1 cellular context compared by ENCODE assay signal in the genomic region with DNA sequence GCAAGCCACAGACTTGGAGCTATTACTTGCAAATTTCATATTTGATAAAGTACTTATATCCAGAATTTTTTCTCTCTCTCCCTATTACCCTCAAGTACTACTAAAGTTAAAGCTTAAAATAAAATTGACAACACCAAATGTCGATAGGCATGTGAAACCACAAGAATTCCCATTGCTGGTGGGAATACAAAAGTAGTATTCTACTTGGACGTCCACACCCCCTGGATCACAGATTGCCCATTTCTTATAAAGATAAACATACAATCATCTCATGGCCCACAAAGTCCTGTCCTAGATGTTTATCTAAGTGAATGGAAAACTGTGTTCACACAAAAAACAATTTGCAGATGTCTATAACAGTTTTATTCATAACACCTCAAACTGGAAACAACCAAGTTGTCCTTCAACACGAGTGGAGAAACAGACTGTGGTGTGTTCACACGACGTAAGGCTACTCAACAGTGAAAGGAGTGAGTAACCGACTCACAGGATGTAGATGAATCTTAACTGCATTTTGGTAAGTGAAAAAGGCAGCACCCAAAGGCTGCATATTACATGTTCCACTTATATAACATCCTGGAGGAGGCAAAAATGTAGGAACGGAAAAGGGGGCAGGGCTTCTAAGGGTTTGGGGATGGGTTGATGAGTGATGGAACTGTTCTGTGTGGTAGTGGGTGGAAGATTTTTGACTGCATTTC.
TF ChIP-seq lines count a peak whose summit lies in the region.

No MANE protein-coding gene starts in this region.

TF ChIP-seq in K562, 482 proteins besides CTCF, POLR2A, EP300 and RAD21 (continued from another document):
- TF ChIP-seq, protein P1, sequence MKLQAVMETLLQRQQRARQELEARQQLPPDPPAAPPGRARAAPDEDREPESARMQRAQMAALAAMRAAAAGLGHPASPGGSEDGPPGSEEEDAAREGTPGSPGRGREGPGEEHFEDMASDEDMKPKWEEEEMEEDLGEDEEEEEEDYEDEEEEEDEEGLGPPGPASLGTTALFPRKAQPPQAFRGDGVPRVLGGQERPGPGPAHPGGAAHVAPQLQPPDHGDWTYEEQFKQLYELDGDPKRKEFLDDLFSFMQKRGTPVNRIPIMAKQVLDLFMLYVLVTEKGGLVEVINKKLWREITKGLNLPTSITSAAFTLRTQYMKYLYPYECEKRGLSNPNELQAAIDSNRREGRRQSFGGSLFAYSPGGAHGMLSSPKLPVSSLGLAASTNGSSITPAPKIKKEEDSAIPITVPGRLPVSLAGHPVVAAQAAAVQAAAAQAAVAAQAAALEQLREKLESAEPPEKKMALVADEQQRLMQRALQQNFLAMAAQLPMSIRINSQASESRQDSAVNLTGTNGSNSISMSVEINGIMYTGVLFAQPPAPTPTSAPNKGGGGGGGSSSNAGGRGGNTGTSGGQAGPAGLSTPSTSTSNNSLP (IDR thresholded peaks at IDR 0.05; ENCODE audit: borderline replicate concordance, low read depth, low read length) = no peak
- TF ChIP-seq FOXM1 (IDR thresholded peaks at IDR 0.05; ENCODE audit: low read depth) (no peak), FOXM1 (CRISPR knock-in tag; IDR thresholded peaks at IDR 0.05; ENCODE audit: low read depth) (no peak), SP2 (IDR thresholded peaks at IDR 0.05; ENCODE audit: extremely low read depth, low read depth, low read length, poor library complexity, severe bottlenecking) (no peak), LCOR (CRISPR knock-in tag; IDR thresholded peaks at IDR 0.05) (no peak), LARP7 (IDR thresholded peaks at IDR 0.05) (no peak), IRF2 (CRISPR knock-in tag; IDR thresholded peaks at IDR 0.05) (no peak), ZNF707 (CRISPR knock-in tag; conservative IDR thresholded peaks at IDR 0.05) (no peak), ZFP36 (IDR thresholded peaks at IDR 0.05; ENCODE audit: low read depth, low read length, partially characterized antibody) (no peak), MCM2 (IDR thresholded peaks at IDR 0.05; ENCODE audit: low read depth) (no peak), SPI1 (IDR thresholded peaks at IDR 0.05; ENCODE audit: borderline replicate concordance, low read depth, low read length) (no peak), TSC22D4 (tag; IDR thresholded peaks at IDR 0.05) (no peak)
- TF ChIP-seq, protein P2, sequence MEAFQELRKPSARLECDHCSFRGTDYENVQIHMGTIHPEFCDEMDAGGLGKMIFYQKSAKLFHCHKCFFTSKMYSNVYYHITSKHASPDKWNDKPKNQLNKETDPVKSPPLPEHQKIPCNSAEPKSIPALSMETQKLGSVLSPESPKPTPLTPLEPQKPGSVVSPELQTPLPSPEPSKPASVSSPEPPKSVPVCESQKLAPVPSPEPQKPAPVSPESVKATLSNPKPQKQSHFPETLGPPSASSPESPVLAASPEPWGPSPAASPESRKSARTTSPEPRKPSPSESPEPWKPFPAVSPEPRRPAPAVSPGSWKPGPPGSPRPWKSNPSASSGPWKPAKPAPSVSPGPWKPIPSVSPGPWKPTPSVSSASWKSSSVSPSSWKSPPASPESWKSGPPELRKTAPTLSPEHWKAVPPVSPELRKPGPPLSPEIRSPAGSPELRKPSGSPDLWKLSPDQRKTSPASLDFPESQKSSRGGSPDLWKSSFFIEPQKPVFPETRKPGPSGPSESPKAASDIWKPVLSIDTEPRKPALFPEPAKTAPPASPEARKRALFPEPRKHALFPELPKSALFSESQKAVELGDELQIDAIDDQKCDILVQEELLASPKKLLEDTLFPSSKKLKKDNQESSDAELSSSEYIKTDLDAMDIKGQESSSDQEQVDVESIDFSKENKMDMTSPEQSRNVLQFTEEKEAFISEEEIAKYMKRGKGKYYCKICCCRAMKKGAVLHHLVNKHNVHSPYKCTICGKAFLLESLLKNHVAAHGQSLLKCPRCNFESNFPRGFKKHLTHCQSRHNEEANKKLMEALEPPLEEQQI (IDR thresholded peaks at IDR 0.05) = no peak
